In genomic region chr17:42120161-42121065, GRCh38 we compare ENCODE assay signal across 6 cellular contexts. TPM values are rescaled to one million over a fixed set of nuclear protein-coding genes. Genes with fewer than 3 reads are reported as not detected.
A peak's percentile ranks its signal among the peaks of the same experiment; 100 is the strongest.
DNase-seq lines count a peak whose midpoint lies in the region; ATAC-seq, FAIRE-seq and TF ChIP-seq lines count a peak whose summit lies in the region.

No MANE protein-coding gene starts in this region.

- no peaks in the 10 kb centered on the region for H3K27me3 Mint-ChIP-seq in osteocyte (ENCODE audit: unreplicated experiment)

- peaks cover 8% of the 10 kb centered on the region for H3K36me3 Mint-ChIP-seq in osteocyte (ENCODE audit: unreplicated experiment)

- ATAC-seq in GM19455 (IDR thresholded peaks at IDR 0.05; ENCODE audit: unreplicated experiment) (no peak), HG03457 (IDR thresholded peaks at IDR 0.05; ENCODE audit: unreplicated experiment) (no peak)

- no peaks in the 10 kb centered on the region for H3K27me3 ChIP-seq in bronchial epithelial cell (ENCODE audit: control insufficient read depth, insufficient read depth, low read length)

- H3K36me3 ChIP-seq in bronchial epithelial cell (ENCODE audit: control insufficient read depth, insufficient read depth, low read length) = peaks cover 28% of the 10 kb centered on the region

- H3K9me3 Mint-ChIP-seq in osteocyte (ENCODE audit: unreplicated experiment) = no peaks in the 10 kb centered on the region

- no peak for TF ChIP-seq CTCF in bronchial epithelial cell (IDR thresholded peaks at IDR 0.05; ENCODE audit: insufficient read depth, low read length, severe bottlenecking)
- TF ChIP-seq CTCF in osteocyte (IDR thresholded peaks at IDR 0.05) = no peak

- H3K4me3 ChIP-seq in bronchial epithelial cell (ENCODE audit: low read depth, low read length) = peak overlapping the region; percentile 73

- FAIRE-seq in bronchial epithelial cell (lab: Jason Lieb, UNC) = peak; percentile 43

- peak overlapping the region; percentile 58 for H3K4me3 Mint-ChIP-seq in osteocyte (ENCODE audit: unreplicated experiment)

- H3K4me1 Mint-ChIP-seq in osteocyte (ENCODE audit: unreplicated experiment) = peaks cover 13% of the 10 kb centered on the region

- DNase-seq in activated CD8-positive, alpha-beta memory T cell treated with anti-CD3 and anti-CD28 coated beads, Interleukin-2, amount 50 U/mL, for 48 hours = peak; percentile 77
- DNase-seq in activated CD8-positive, alpha-beta memory T cell treated with anti-CD3 and anti-CD28 coated beads for 24 hours = no peak
- DNase-seq in bronchial epithelial cell (ENCODE audit: low read depth) (no peak), osteocyte (ENCODE audit: extremely low spot score, unreplicated experiment) (no peak)

- no peak overlapping the region for H3K27ac Mint-ChIP-seq in osteocyte (ENCODE audit: unreplicated experiment)

RNA-seq across cellular contexts. Expression of gene KAT2A, which starts 0.8 kb away (rescaled TPM):
- total RNA-seq in bronchial epithelial cell = 5.6 and 10.3 TPM in 2 replicates
- 38.5 and 40.4 TPM in 2 replicates for total RNA-seq in osteocyte

RNA-seq across cellular contexts. Expression of gene HSPB9, which starts 2.2 kb away (rescaled TPM):
- not detected in 2 replicates for total RNA-seq in bronchial epithelial cell
- not detected in 2 replicates for total RNA-seq in osteocyte

RNA-seq across cellular contexts. Expression of gene DHX58, which starts 7.9 kb away (rescaled TPM):
- total RNA-seq in bronchial epithelial cell = 4.4 and 5.0 TPM in 2 replicates
- 2.3 and 2.4 TPM in 2 replicates for total RNA-seq in osteocyte

RNA-seq across cellular contexts. Expression of gene ZNF385C, which starts 22.1 kb away (rescaled TPM):
- under 0.01 and 0.26 TPM in 2 replicates for total RNA-seq in bronchial epithelial cell
- total RNA-seq in osteocyte = 0.16 TPM in 1 of 2 replicates, not detected in the other

RNA-seq across cellular contexts. Expression of gene RAB5C, which starts 34.4 kb away (rescaled TPM):
- total RNA-seq in bronchial epithelial cell (52.1 and 63.9 TPM in 2 replicates), osteocyte (121 and 126 TPM in 2 replicates)
